8 cellular contexts compared by ENCODE assay signal in genomic region chr7:56105508-56105907, GRCh38. TPM values are rescaled to one million over a fixed set of nuclear protein-coding genes. Genes with fewer than 3 reads are reported as not detected.
DNase-seq lines count a peak whose midpoint lies in the region; ATAC-seq, FAIRE-seq and TF ChIP-seq lines count a peak whose summit lies in the region.

No MANE protein-coding gene starts in this region.

- H3K27me3 ChIP-seq in pancreas: no peaks in the 10 kb centered on the region

- ATAC-seq in activated CD8-positive, alpha-beta memory T cell treated with anti-CD3 and anti-CD28 coated beads, Interleukin-2, amount 10 ng/mL, durations not matched to agents 7 days and 5 days: peak; percentile 21
- ATAC-seq in pancreas: peak; percentile 58 to 82 (median 72)

- peaks cover 0 to 38% (median 8%) of the 10 kb centered on the region in 3 donors for H3K36me3 ChIP-seq in pancreas

- peaks cover 0 to 9% (median 0%) of the 10 kb centered on the region in 3 donors for H3K4me1 ChIP-seq in pancreas

- DNase-seq in activated CD8-positive, alpha-beta memory T cell treated with anti-CD3 and anti-CD28 coated beads, Interleukin-2, amount 10 ng/mL, durations not matched to agents 7 days and 5 days: peak; percentile 62
- DNase-seq in activated CD8-positive, alpha-beta memory T cell treated with anti-CD3 and anti-CD28 coated beads for 24 hours: no peak
- DNase-seq in LNCaP clone FGC (ENCODE audit: low read depth) (peak; percentile 50), fibroblast of peridontal ligament (ENCODE audit: extremely low read depth) (peak; percentile 84), pancreas (peak in 4 of 6 donors; percentile 12 to 48 (median 39)), endothelial cell (ENCODE audit: low spot score) (no peak), C1 segment of cervical spinal cord (lab: John Stamatoyannopoulos, UW) (no peak)
- peak; percentile 55 for DNase-seq in activated CD4-positive, alpha-beta T cell treated with anti-CD3 and anti-CD28 coated beads, Interleukin-2, amount 10 ng/mL, durations not matched to agents 7 days and 5 days

- peak overlapping the region; percentile 99 for H3K27ac Mint-ChIP-seq in activated CD8-positive, alpha-beta memory T cell treated with anti-CD3 and anti-CD28 coated beads, Interleukin-2, amount 10 ng/mL, durations not matched to agents 7 days and 5 days
- peak overlapping the region; percentile 97 for H3K27ac Mint-ChIP-seq in activated CD4-positive, alpha-beta T cell treated with anti-CD3 and anti-CD28 coated beads, Interleukin-2, amount 10 ng/mL, durations not matched to agents 7 days and 5 days
- no peak overlapping the region for H3K27ac Mint-ChIP-seq in endothelial cell (ENCODE audit: unreplicated experiment)

- CTCF ChIA-PET in activated CD8-positive, alpha-beta memory T cell treated with anti-CD3 and anti-CD28 coated beads, Interleukin-2, amount 10 ng/mL, durations not matched to agents 7 days and 5 days (lab: Charles Lee): interaction anchor here (1.2 to 2.3 kb wide), 4 partner anchors 31 to 464 kb away, joined by 3 to 11 read pairs (median 6); partner anchors contain the start of gene SUMF2
- CTCF ChIA-PET in activated CD4-positive, alpha-beta T cell treated with anti-CD3 and anti-CD28 coated beads, Interleukin-2, amount 10 ng/mL, durations not matched to agents 7 days and 5 days (lab: Charles Lee): interaction anchor here (0.6 to 0.7 kb wide), 2 partner anchors 31 to 666 kb away, joined by 3 read pairs; no protein-coding TSS in a partner anchor

- 6 to 8% methylated on average over 6 of the region's 6 CpGs for WGBS in pancreas, 2 donors

- H3K9me3 ChIP-seq in pancreas: no peaks in the 10 kb centered on the region

- peaks cover 39% of the 10 kb centered on the region for H3K36me3 Mint-ChIP-seq in activated CD8-positive, alpha-beta memory T cell treated with anti-CD3 and anti-CD28 coated beads, Interleukin-2, amount 10 ng/mL, durations not matched to agents 7 days and 5 days
- H3K36me3 Mint-ChIP-seq in activated CD4-positive, alpha-beta T cell treated with anti-CD3 and anti-CD28 coated beads, Interleukin-2, amount 10 ng/mL, durations not matched to agents 7 days and 5 days (ENCODE audit: low read depth): peaks cover 39% of the 10 kb centered on the region
- H3K36me3 Mint-ChIP-seq in endothelial cell (ENCODE audit: low read depth, unreplicated experiment): no peaks in the 10 kb centered on the region

- no peaks in the 10 kb centered on the region for H3K27me3 Mint-ChIP-seq in activated CD8-positive, alpha-beta memory T cell treated with anti-CD3 and anti-CD28 coated beads, Interleukin-2, amount 10 ng/mL, durations not matched to agents 7 days and 5 days
- no peaks in the 10 kb centered on the region for H3K27me3 Mint-ChIP-seq in activated CD4-positive, alpha-beta T cell treated with anti-CD3 and anti-CD28 coated beads, Interleukin-2, amount 10 ng/mL, durations not matched to agents 7 days and 5 days
- peaks cover 3% of the 10 kb centered on the region for H3K27me3 Mint-ChIP-seq in endothelial cell (ENCODE audit: unreplicated experiment)

- H3K9me3 Mint-ChIP-seq in activated CD8-positive, alpha-beta memory T cell treated with anti-CD3 and anti-CD28 coated beads, Interleukin-2, amount 10 ng/mL, durations not matched to agents 7 days and 5 days (ENCODE audit: low read depth): peaks cover 4% of the 10 kb centered on the region
- H3K9me3 Mint-ChIP-seq in activated CD4-positive, alpha-beta T cell treated with anti-CD3 and anti-CD28 coated beads, Interleukin-2, amount 10 ng/mL, durations not matched to agents 7 days and 5 days: peaks cover 3% of the 10 kb centered on the region
- peaks cover 24% of the 10 kb centered on the region for H3K9me3 Mint-ChIP-seq in endothelial cell (ENCODE audit: unreplicated experiment)

- H3K4me3 ChIP-seq in LNCaP clone FGC (ENCODE audit: low read depth, low read length) (peak overlapping the region; percentile 81), pancreas (peak overlapping the region; percentile 72 to 91 (median 74))

- H3K4me1 Mint-ChIP-seq in activated CD8-positive, alpha-beta memory T cell treated with anti-CD3 and anti-CD28 coated beads, Interleukin-2, amount 10 ng/mL, durations not matched to agents 7 days and 5 days: peaks cover 30% of the 10 kb centered on the region
- peaks cover 36% of the 10 kb centered on the region for H3K4me1 Mint-ChIP-seq in activated CD4-positive, alpha-beta T cell treated with anti-CD3 and anti-CD28 coated beads, Interleukin-2, amount 10 ng/mL, durations not matched to agents 7 days and 5 days
- no peaks in the 10 kb centered on the region for H3K4me1 Mint-ChIP-seq in endothelial cell (ENCODE audit: unreplicated experiment)

- TF ChIP-seq CTCF in LNCaP clone FGC (IDR thresholded peaks at IDR 0.05; ENCODE audit: control insufficient read depth, extremely low read depth, insufficient read depth) (no peak), pancreas (IDR thresholded peaks at IDR 0.05) (no peak), endothelial cell (IDR thresholded peaks at IDR 0.05; ENCODE audit: unreplicated experiment) (no peak)

- intact Hi-C loops in pancreas (cut with DNase I): no loop called here

- peak overlapping the region; percentile 97 for H3K4me3 Mint-ChIP-seq in activated CD8-positive, alpha-beta memory T cell treated with anti-CD3 and anti-CD28 coated beads, Interleukin-2, amount 10 ng/mL, durations not matched to agents 7 days and 5 days
- peak overlapping the region; percentile 96 for H3K4me3 Mint-ChIP-seq in activated CD4-positive, alpha-beta T cell treated with anti-CD3 and anti-CD28 coated beads, Interleukin-2, amount 10 ng/mL, durations not matched to agents 7 days and 5 days
- H3K4me3 Mint-ChIP-seq in endothelial cell (ENCODE audit: unreplicated experiment): no peak overlapping the region

- peak overlapping the region; percentile 83 to 93 (median 88) for H3K27ac ChIP-seq in pancreas

- FAIRE-seq in pancreas (lab: Jason Lieb, UNC): no peak

- POLR2A ChIA-PET in activated CD4-positive, alpha-beta T cell treated with anti-CD3 and anti-CD28 coated beads, Interleukin-2, amount 10 ng/mL, durations not matched to agents 7 days and 5 days (lab: Charles Lee): no interaction called here

RNA-seq across cellular contexts. Expression of gene CHCHD2, which starts 0.8 kb away (rescaled TPM):
- total RNA-seq in activated CD8-positive, alpha-beta memory T cell treated with anti-CD3 and anti-CD28 coated beads, Interleukin-2, amount 10 ng/mL, durations not matched to agents 7 days and 5 days: 100 to 1,000 TPM; 454 to 534 TPM
- 100 to 1,000 TPM; 375 to 407 TPM for total RNA-seq in activated CD4-positive, alpha-beta T cell treated with anti-CD3 and anti-CD28 coated beads, Interleukin-2, amount 10 ng/mL, durations not matched to agents 7 days and 5 days
- total RNA-seq in pancreas (100 to 1,000 TPM; 115 to 189 (median 149) TPM), endothelial cell (ENCODE audit: unreplicated experiment) (1.7 TPM)
- 100 to 1,000 TPM; 135 to 265 TPM for polyA plus RNA-seq in pancreas

RNA-seq across cellular contexts. Expression of gene NUPR2, which starts 10.7 kb away (rescaled TPM):
- total RNA-seq in activated CD8-positive, alpha-beta memory T cell treated with anti-CD3 and anti-CD28 coated beads, Interleukin-2, amount 10 ng/mL, durations not matched to agents 7 days and 5 days: not detected
- not detected for total RNA-seq in activated CD4-positive, alpha-beta T cell treated with anti-CD3 and anti-CD28 coated beads, Interleukin-2, amount 10 ng/mL, durations not matched to agents 7 days and 5 days
- 1 to 10 TPM in 2 of 6 donors, under 1 TPM in 3, not detected in 1; 0.37 to 1.2 (median 0.63) TPM for total RNA-seq in pancreas
- 10 to 100 TPM in 1 of 2 donors, 1 to 10 TPM in 1; 5.2 to 11.5 TPM for polyA plus RNA-seq in pancreas
- not detected for total RNA-seq in endothelial cell (ENCODE audit: unreplicated experiment)

RNA-seq across cellular contexts. Expression of gene PHKG1, which starts 12.8 kb away (rescaled TPM):
- 1 to 10 TPM; 1.8 to 2.5 TPM for total RNA-seq in activated CD8-positive, alpha-beta memory T cell treated with anti-CD3 and anti-CD28 coated beads, Interleukin-2, amount 10 ng/mL, durations not matched to agents 7 days and 5 days
- total RNA-seq in activated CD4-positive, alpha-beta T cell treated with anti-CD3 and anti-CD28 coated beads, Interleukin-2, amount 10 ng/mL, durations not matched to agents 7 days and 5 days: 1 to 10 TPM; 1.0 to 2.5 TPM
- total RNA-seq in pancreas (under 1 TPM; 0.16 to 0.78 (median 0.48) TPM), endothelial cell (ENCODE audit: unreplicated experiment) (not detected)
- polyA plus RNA-seq in pancreas: 1 to 10 TPM; 1.4 to 1.6 TPM

RNA-seq across cellular contexts. Expression of gene SUMF2, which starts 41.4 kb away (rescaled TPM):
- 100 to 1,000 TPM; 115 to 145 TPM for total RNA-seq in activated CD8-positive, alpha-beta memory T cell treated with anti-CD3 and anti-CD28 coated beads, Interleukin-2, amount 10 ng/mL, durations not matched to agents 7 days and 5 days
- total RNA-seq in activated CD4-positive, alpha-beta T cell treated with anti-CD3 and anti-CD28 coated beads, Interleukin-2, amount 10 ng/mL, durations not matched to agents 7 days and 5 days: 100 to 1,000 TPM; 128 to 133 TPM
- total RNA-seq in pancreas: 100 to 1,000 TPM in 5 of 6 donors, 10 to 100 TPM in 1; 95.0 to 136 (median 108) TPM
- polyA plus RNA-seq in pancreas: 100 to 1,000 TPM in 1 of 2 donors, 10 to 100 TPM in 1; 88.6 to 101 TPM
- 110 TPM for total RNA-seq in endothelial cell (ENCODE audit: unreplicated experiment)

RNA-seq across cellular contexts. Expression of gene CCT6A, which starts 53.9 kb away (rescaled TPM):
- 100 to 1,000 TPM; 120 to 181 TPM for total RNA-seq in activated CD8-positive, alpha-beta memory T cell treated with anti-CD3 and anti-CD28 coated beads, Interleukin-2, amount 10 ng/mL, durations not matched to agents 7 days and 5 days
- 100 to 1,000 TPM; 116 to 123 TPM for total RNA-seq in activated CD4-positive, alpha-beta T cell treated with anti-CD3 and anti-CD28 coated beads, Interleukin-2, amount 10 ng/mL, durations not matched to agents 7 days and 5 days
- 10 to 100 TPM; 33.6 to 56.5 (median 51.3) TPM for total RNA-seq in pancreas
- polyA plus RNA-seq in pancreas: 10 to 100 TPM; 80.4 to 89.0 TPM
- 174 TPM for total RNA-seq in endothelial cell (ENCODE audit: unreplicated experiment)

Comparison
In these comparisons a context has a peak if more than half of its experiments do, and no peak if none do; other contexts are left out.
1. DNase-seq: peak in activated CD8-positive, alpha-beta memory T cell treated with anti-CD3 and anti-CD28 coated beads, Interleukin-2, amount 10 ng/mL, durations not matched to agents 7 days and 5 days (single experiment), LNCaP clone FGC (single experiment), activated CD4-positive, alpha-beta T cell treated with anti-CD3 and anti-CD28 coated beads, Interleukin-2, amount 10 ng/mL, durations not matched to agents 7 days and 5 days (single experiment), fibroblast of peridontal ligament (single experiment) and pancreas (4 of 6); none in activated CD8-positive, alpha-beta memory T cell treated with anti-CD3 and anti-CD28 coated beads for 24 hours (single experiment), endothelial cell (single experiment) and C1 segment of cervical spinal cord (0 of 14).
2. RNA of gene CHCHD2, which starts 0.8 kb away (total RNA-seq): 454 to 534 TPM in activated CD8-positive, alpha-beta memory T cell treated with anti-CD3 and anti-CD28 coated beads, Interleukin-2, amount 10 ng/mL, durations not matched to agents 7 days and 5 days, 375 to 407 TPM in activated CD4-positive, alpha-beta T cell treated with anti-CD3 and anti-CD28 coated beads, Interleukin-2, amount 10 ng/mL, durations not matched to agents 7 days and 5 days and 115 to 189 TPM in pancreas; 1.7 TPM in endothelial cell (single experiment); every median in the first group is over 10 times any median in the second.